18 cellular contexts compared by ENCODE assay signal in the genomic region with DNA sequence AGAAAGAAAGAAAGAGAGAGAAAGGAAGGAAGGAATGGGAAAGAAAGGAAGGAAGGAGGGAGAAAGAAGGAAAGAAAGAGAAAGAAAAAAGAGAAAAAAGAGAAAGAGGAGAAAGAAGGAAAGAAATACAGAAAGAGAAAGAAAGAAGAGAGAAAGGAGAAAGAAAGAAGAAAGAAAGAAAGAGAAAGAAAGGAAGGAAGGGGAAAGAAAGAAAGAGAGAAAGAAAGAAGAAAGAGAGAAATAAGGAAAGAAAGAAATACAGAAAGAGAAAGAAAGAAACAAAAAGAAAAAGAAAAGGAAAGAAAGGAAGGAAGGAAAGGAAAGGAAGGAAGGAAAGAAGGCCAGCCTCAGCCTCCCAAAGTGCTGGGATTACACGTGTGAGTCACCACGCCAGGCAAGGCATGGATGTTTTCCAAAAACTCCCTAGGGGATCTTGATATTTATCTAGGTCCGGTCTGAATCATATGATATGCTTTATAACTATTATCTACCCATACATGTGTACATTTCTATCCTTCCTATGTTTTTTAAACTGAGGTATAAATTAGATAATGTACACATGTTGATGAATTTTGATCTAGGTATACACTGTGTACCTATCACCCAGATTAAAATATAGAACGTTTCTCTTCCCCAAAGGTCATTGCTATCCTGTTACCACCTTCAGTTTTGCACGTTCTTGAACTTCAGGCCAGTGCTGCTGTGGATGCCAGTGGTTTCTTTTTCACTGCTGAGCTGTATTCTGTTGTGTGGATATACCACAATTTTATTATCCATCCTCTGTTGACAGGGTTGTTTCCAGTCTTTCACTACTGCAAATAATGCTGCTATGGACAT.
A peak's percentile ranks its signal among the peaks of the same experiment; 100 is the strongest.
DNase-seq lines count a peak whose midpoint lies in the region; ATAC-seq and TF ChIP-seq lines count a peak whose summit lies in the region.
"Had no signal": no experiment of that assay in that cellular context is flagged by ENCODE, and none has a peak within 500 bp of the region (broad histone marks: within the 10 kb centered on the region; RNA-seq: fewer than 3 reads in every experiment).

No MANE protein-coding gene starts in this region.

- H3K4me1 ChIP-seq in HEK293 (ENCODE audit: control insufficient read depth, insufficient read depth, low read length) = no peaks in the 10 kb centered on the region
- H3K4me1 ChIP-seq: BLaER1, gastroesophageal sphincter had no signal

- H3K36me3 ChIP-seq in HEK293 (ENCODE audit: control insufficient read depth in 2 of 2, insufficient read depth in 1 of 2, low read length in 2 of 2) = no peaks in the 10 kb centered on the region
- H3K36me3 ChIP-seq: BLaER1, cardiac muscle cell, gastroesophageal sphincter had no signal

- TF ChIP-seq CTCF in AG10803 (conservative IDR thresholded peaks at IDR 0.05; ENCODE audit: low read length) (no peak), HEK293 (tag by site-specific recombination; IDR thresholded peaks at IDR 0.05) (no peak)

- CTCF ChIA-PET in HEK293 (lab: Yijun Ruan, JAX) (interaction anchor here (1.2 kb wide), 1 partner anchor 11 kb away, joined by 3 read pairs; no protein-coding TSS in a partner anchor), HEK293T (lab: Yijun Ruan, JAX) (no interaction called here)

- H3K9me3 ChIP-seq in HEK293 (ENCODE audit: control insufficient read depth, insufficient read depth, low read depth, low read length) = no peaks in the 10 kb centered on the region
- H3K9me3 ChIP-seq: BLaER1 had no signal

- no peak; the same call in 2 of the 3 replicates for ATAC-seq in SK-N-SH treated with all-trans-retinoic acid at 6 μM for 48 hours
- no peak for ATAC-seq in HG03108 (IDR thresholded peaks at IDR 0.05; ENCODE audit: unreplicated experiment)
- ATAC-seq in GM18519 (IDR thresholded peaks at IDR 0.05; ENCODE audit: low FRiP score, unreplicated experiment) = no peak
- ATAC-seq: activated naive CD4-positive, alpha-beta T cell treated with anti-CD3 and anti-CD28 coated beads, Interleukin-2, amount 50 U/mL, for 72 hours; gastroesophageal sphincter; naive thymus-derived CD4-positive, alpha-beta T cell had no signal

- H3K4me3 ChIP-seq in AG10803 (ENCODE audit: low read length) = no peak overlapping the region
- H3K4me3 ChIP-seq in HEK293 (ENCODE audit: low read depth, low read length) = no peak overlapping the region
- H3K4me3 ChIP-seq: BLaER1, cardiac muscle cell, gastroesophageal sphincter had no signal

- POLR2A ChIA-PET in HEK293 (lab: Yijun Ruan, JAX) = no interaction called here
- POLR2A ChIA-PET in HEK293T (lab: Yijun Ruan, JAX) = no interaction called here

- DNase-seq in AG10803 (ENCODE audit: low read depth) (peak; percentile 21), fibroblast of the conjunctiva (ENCODE audit: low read depth) (peak; percentile 32), HEK293T (ENCODE audit: extremely low spot score) (no peak), NCI-H2196 treated with DMSO at 0.1 percent for 48 hours (lab: John Stamatoyannopoulos, UW; ENCODE audit: unreplicated experiment) (no peak)
- DNase-seq: effector CD8-positive, alpha-beta T cell; naive thymus-derived CD4-positive, alpha-beta T cell; NCI-H2171 treated with DMSO at 0.1 percent for 48 hours; NK-92 treated with Interleukin-12 subunit alpha and Interleukin-12 subunit beta, amount 100 ng/mL, for 24 hours; posterior cingulate gyrus; Right ventricle myocardium superior had no signal

- H3K27ac ChIP-seq in HEK293 (ENCODE audit: extremely low read depth, low read depth, low read length) = no peak overlapping the region
- H3K27ac ChIP-seq: BLaER1, cardiac muscle cell, gastroesophageal sphincter had no signal

TF ChIP-seq in HEK293, 187 proteins besides CTCF, POLR2A, EP300 and RAD21 (continues in another document):
- TF ChIP-seq IKZF3 (tag by site-specific recombination; IDR thresholded peaks at IDR 0.05) (no peak), SCRT1 (tag by site-specific recombination; IDR thresholded peaks at IDR 0.05; ENCODE audit: borderline replicate concordance) (no peak), ZNF2 (tag by site-specific recombination; IDR thresholded peaks at IDR 0.05) (no peak), ZNF140 (tag by site-specific recombination; IDR thresholded peaks at IDR 0.05) (no peak), WT1 (tag by site-specific recombination; IDR thresholded peaks at IDR 0.05) (no peak), ZNF660 (tag by site-specific recombination; IDR thresholded peaks at IDR 0.05) (no peak), ZBTB8A (tag by site-specific recombination; IDR thresholded peaks at IDR 0.05) (no peak), ZNF792 (tag by site-specific recombination; IDR thresholded peaks at IDR 0.05) (no peak)
- TF ChIP-seq, protein P1, sequence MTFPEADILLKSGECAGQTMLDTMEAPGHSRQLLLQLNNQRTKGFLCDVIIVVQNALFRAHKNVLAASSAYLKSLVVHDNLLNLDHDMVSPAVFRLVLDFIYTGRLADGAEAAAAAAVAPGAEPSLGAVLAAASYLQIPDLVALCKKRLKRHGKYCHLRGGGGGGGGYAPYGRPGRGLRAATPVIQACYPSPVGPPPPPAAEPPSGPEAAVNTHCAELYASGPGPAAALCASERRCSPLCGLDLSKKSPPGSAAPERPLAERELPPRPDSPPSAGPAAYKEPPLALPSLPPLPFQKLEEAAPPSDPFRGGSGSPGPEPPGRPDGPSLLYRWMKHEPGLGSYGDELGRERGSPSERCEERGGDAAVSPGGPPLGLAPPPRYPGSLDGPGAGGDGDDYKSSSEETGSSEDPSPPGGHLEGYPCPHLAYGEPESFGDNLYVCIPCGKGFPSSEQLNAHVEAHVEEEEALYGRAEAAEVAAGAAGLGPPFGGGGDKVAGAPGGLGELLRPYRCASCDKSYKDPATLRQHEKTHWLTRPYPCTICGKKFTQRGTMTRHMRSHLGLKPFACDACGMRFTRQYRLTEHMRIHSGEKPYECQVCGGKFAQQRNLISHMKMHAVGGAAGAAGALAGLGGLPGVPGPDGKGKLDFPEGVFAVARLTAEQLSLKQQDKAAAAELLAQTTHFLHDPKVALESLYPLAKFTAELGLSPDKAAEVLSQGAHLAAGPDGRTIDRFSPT (tag by site-specific recombination; IDR thresholded peaks at IDR 0.05) = peak; percentile 21; the same call in 1 of the 2 replicates

TF ChIP-seq in SK-N-SH treated with all-trans-retinoic acid at 6 μM for 48 hours, 23 proteins besides CTCF, POLR2A, EP300 and RAD21:
- TF ChIP-seq TCF4 (CRISPR knock-in tag; IDR thresholded peaks at IDR 0.05; ENCODE audit: borderline replicate concordance) (no peak), ZNF8 (CRISPR knock-in tag; IDR thresholded peaks at IDR 0.05) (peak; percentile 81)
TF ChIP-seq in SK-N-SH treated with all-trans-retinoic acid at 6 μM for 48 hours: peak in this region for 1.

TF ChIP-seq in HEK293T, 16 proteins besides CTCF, POLR2A, EP300 and RAD21:
- no peak for TF ChIP-seq FOXM1 (IDR thresholded peaks at IDR 0.05; ENCODE audit: borderline replicate concordance)
- no peak for TF ChIP-seq SP1 (IDR thresholded peaks at IDR 0.05)
- no peak for TF ChIP-seq ZNF384 (IDR thresholded peaks at IDR 0.05)
- no peak for TF ChIP-seq FOXA1 (IDR thresholded peaks at IDR 0.05)
- no peak for TF ChIP-seq SUZ12 (IDR thresholded peaks at IDR 0.05)
- no peak for TF ChIP-seq FOXK2 (IDR thresholded peaks at IDR 0.05)
- TF ChIP-seq TARDBP (IDR thresholded peaks at IDR 0.05) = no peak
- no peak for TF ChIP-seq CTBP1 (IDR thresholded peaks at IDR 0.05; ENCODE audit: borderline replicate concordance)
- TF ChIP-seq HDGF (IDR thresholded peaks at IDR 0.05; ENCODE audit: borderline replicate concordance) = no peak
- TF ChIP-seq BHLHE40 (IDR thresholded peaks at IDR 0.05; ENCODE audit: borderline replicate concordance) = no peak
- no peak for TF ChIP-seq LEF1 (IDR thresholded peaks at IDR 0.05; ENCODE audit: borderline replicate concordance)
- TF ChIP-seq NFRKB (IDR thresholded peaks at IDR 0.05) = no peak
- no peak for TF ChIP-seq ARNT (IDR thresholded peaks at IDR 0.05)
- TF ChIP-seq, protein P2, sequence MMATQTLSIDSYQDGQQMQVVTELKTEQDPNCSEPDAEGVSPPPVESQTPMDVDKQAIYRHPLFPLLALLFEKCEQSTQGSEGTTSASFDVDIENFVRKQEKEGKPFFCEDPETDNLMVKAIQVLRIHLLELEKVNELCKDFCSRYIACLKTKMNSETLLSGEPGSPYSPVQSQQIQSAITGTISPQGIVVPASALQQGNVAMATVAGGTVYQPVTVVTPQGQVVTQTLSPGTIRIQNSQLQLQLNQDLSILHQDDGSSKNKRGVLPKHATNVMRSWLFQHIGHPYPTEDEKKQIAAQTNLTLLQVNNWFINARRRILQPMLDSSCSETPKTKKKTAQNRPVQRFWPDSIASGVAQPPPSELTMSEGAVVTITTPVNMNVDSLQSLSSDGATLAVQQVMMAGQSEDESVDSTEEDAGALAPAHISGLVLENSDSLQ (IDR thresholded peaks at IDR 0.05) = no peak
- TF ChIP-seq L3MBTL2 (conservative IDR thresholded peaks at IDR 0.05) = no peak
- no peak for TF ChIP-seq ELF4 (IDR thresholded peaks at IDR 0.05)
TF ChIP-seq in HEK293T: peak in this region for 0.

Comparison
In these comparisons a context has a peak if more than half of its experiments do, and no peak if none do; other contexts are left out.
1. DNase-seq: peak in AG10803 (single experiment) and fibroblast of the conjunctiva (single experiment); none in HEK293T (single experiment) and NCI-H2196 treated with DMSO at 0.1 percent for 48 hours (single experiment).